ENCODE assay signal across 18 cellular contexts in genomic region chr5:149005077-149005892, GRCh38. TPM values are rescaled to one million over a fixed set of nuclear protein-coding genes. Genes with fewer than 3 reads are reported as not detected.
DNase-seq lines count a peak whose midpoint lies in the region; ATAC-seq and TF ChIP-seq lines count a peak whose summit lies in the region.
"Had no signal": no experiment of that assay in that cellular context is flagged by ENCODE, and none has a peak within 500 bp of the region (broad histone marks: within the 10 kb centered on the region; RNA-seq: fewer than 3 reads in every experiment).

No MANE protein-coding gene starts in this region.

- no peak overlapping the region for H3K14ac ChIP-seq in neuronal stem cell (ENCODE audit: low read length)

- TF ChIP-seq CTCF in PC-3 (conservative IDR thresholded peaks at IDR 0.05; ENCODE audit: low read depth, low read length): no peak
- no peak for TF ChIP-seq CTCF in esophagus muscularis mucosa (IDR thresholded peaks at IDR 0.05)

- ATAC-seq in PC-3: no peak
- ATAC-seq in GM21786 (IDR thresholded peaks at IDR 0.05; ENCODE audit: unreplicated experiment): no peak
- no peak for ATAC-seq in GM18517 (IDR thresholded peaks at IDR 0.05; ENCODE audit: unreplicated experiment)
- ATAC-seq: activated T-cell treated with anti-CD3 and anti-CD28 coated beads, Interleukin-2, amount 50 U/mL, for 4 hours; left lobe of liver had no signal

- peak overlapping the region; percentile 17 for H2BK120ac ChIP-seq in neuronal stem cell (ENCODE audit: low read depth, low read length)

- H2AFZ ChIP-seq in PC-3 (ENCODE audit: low read length) (no peak overlapping the region), neuronal stem cell (ENCODE audit: low read length) (no peak overlapping the region)

- peaks cover 9% of the 10 kb centered on the region; the same call in 1 of the 2 replicates for H3K36me3 ChIP-seq in PC-3 (ENCODE audit: low read depth, low read length)
- no peaks in the 10 kb centered on the region for H3K36me3 ChIP-seq in esophagus muscularis mucosa
- no peaks in the 10 kb centered on the region for H3K36me3 ChIP-seq in neuronal stem cell (replicated peaks in 1 of 2; ENCODE audit: control insufficient read depth in 2 of 2, insufficient read depth in 2 of 2, low read length in 2 of 2)
- H3K36me3 ChIP-seq: Peyer's patch, right atrium auricular region had no signal

- H2BK12ac ChIP-seq in neuronal stem cell (ENCODE audit: low read length): no peak overlapping the region

- peak overlapping the region; percentile 16 for H2BK15ac ChIP-seq in neuronal stem cell (ENCODE audit: low read length)

- WGBS in esophagus muscularis mucosa: 46% methylated on average over 2 of the region's 2 CpGs
- no CpG with 5 or more reads among the region's 2 CpGs for WGBS in neuronal stem cell (ENCODE audit: extremely low coverage in 2 of 2, insufficient read length in 2 of 2, insufficient replicate concordance in 1 of 2), 2 donors

- H2AK5ac ChIP-seq in neuronal stem cell (ENCODE audit: low read depth, low read length): peak overlapping the region; percentile 18

- H3K27ac ChIP-seq in PC-3 (ENCODE audit: low read length) (peak overlapping the region; percentile 24), esophagus muscularis mucosa (replicated peaks in 1 of 4) (no peak overlapping the region), neuronal stem cell (replicated peaks; ENCODE audit: low read length) (no peak overlapping the region)
- H3K27ac ChIP-seq: Peyer's patch, right atrium auricular region had no signal

- no peaks in the 10 kb centered on the region for H3K9me2 ChIP-seq in PC-3 (replicated peaks; ENCODE audit: low read length)

- no peaks in the 10 kb centered on the region for H3K79me1 ChIP-seq in neuronal stem cell (ENCODE audit: low read depth, low read length)

- H3K4me1 ChIP-seq in PC-3 (ENCODE audit: insufficient read depth, low read length) (peaks cover 80% of the 10 kb centered on the region), esophagus muscularis mucosa (peaks cover 0 to 8% (median 3%) of the 10 kb centered on the region in 4 donors), neuronal stem cell (ENCODE audit: control insufficient read depth in 2 of 2, insufficient read depth in 1 of 2, low read depth in 1 of 2, low read length in 2 of 2) (peaks cover 6% of the 10 kb centered on the region in 2 donors)
- H3K4me1 ChIP-seq: Peyer's patch had no signal

- DNase-seq in Daoy (ENCODE audit: low read depth) (peak; percentile 43), PC-3 (peak; percentile 52), esophagus muscularis mucosa (ENCODE audit: extremely low spot score) (peak; percentile 75), neuronal stem cell (ENCODE audit: low spot score) (no peak), 8988T (no peak), germinal center (ENCODE audit: low spot score) (no peak)
- DNase-seq: activated CD4-positive, alpha-beta T cell treated with anti-CD3 and anti-CD28 coated beads, Interleukin-2, amount 10 ng/mL, durations not matched to agents 24 days and 14 days; activated T-cell treated with anti-CD3 and anti-CD28 coated beads, Interleukin-2, amount 50 U/mL, for 4 hours; aorta; CD4-positive, alpha-beta memory T cell; effector CD8-positive, alpha-beta T cell; NCI-H345; Peyer's patch; T-helper 2 cell had no signal

- H3K79me2 ChIP-seq in PC-3 (ENCODE audit: low read length): no peaks in the 10 kb centered on the region

- no peak overlapping the region for H2BK5ac ChIP-seq in neuronal stem cell (ENCODE audit: low read length)

- TF ChIP-seq POLR2A in esophagus muscularis mucosa (IDR thresholded peaks at IDR 0.05; ENCODE audit: low read depth): no peak

- H3K23ac ChIP-seq in neuronal stem cell (ENCODE audit: low read depth, low read length, poor library complexity): no peak overlapping the region

- H3K27me3 ChIP-seq in PC-3 (ENCODE audit: low read length): no peaks in the 10 kb centered on the region
- H3K27me3 ChIP-seq in esophagus muscularis mucosa: no peaks in the 10 kb centered on the region
- H3K27me3 ChIP-seq in neuronal stem cell (ENCODE audit: control insufficient read depth in 3 of 3, insufficient read depth in 3 of 3, low read depth in 1 of 3, low read length in 3 of 3): no peaks in the 10 kb centered on the region
- H3K27me3 ChIP-seq: Peyer's patch, right atrium auricular region had no signal

- no peak overlapping the region for H4K91ac ChIP-seq in neuronal stem cell (ENCODE audit: low read depth, low read length, poor library complexity)

- CTCF ChIA-PET in PC-3 (lab: Charles Lee): interaction anchor here (0.6 kb wide), 1 partner anchor 261 kb away, joined by 3 read pairs; no protein-coding TSS in a partner anchor

- H3F3A ChIP-seq in PC-3 (ENCODE audit: low read length, unreplicated experiment): peaks cover 15% of the 10 kb centered on the region

- intact Hi-C loops in PC-3 (cut with micrococcal nuclease): no loop called here
- intact Hi-C loops in esophagus muscularis mucosa (cut with DNase I): no loop called here

- no peak overlapping the region for H3K18ac ChIP-seq in neuronal stem cell (ENCODE audit: low read length)

- no peak overlapping the region for H3K4me2 ChIP-seq in PC-3 (ENCODE audit: low read length)
- H3K4me2 ChIP-seq in neuronal stem cell (ENCODE audit: insufficient read depth, low read length, poor library complexity, severe bottlenecking): no peak overlapping the region

- TF ChIP-seq EP300 in esophagus muscularis mucosa (IDR thresholded peaks at IDR 0.05): no peak

- H3K4me3 ChIP-seq in PC-3 (ENCODE audit: low read length): no peak overlapping the region
- no peak overlapping the region for H3K4me3 ChIP-seq in esophagus muscularis mucosa
- H3K4me3 ChIP-seq in neuronal stem cell (ENCODE audit: low read length in 2 of 2): no peak overlapping the region
- H3K4me3 ChIP-seq: Peyer's patch, right atrium auricular region had no signal

- H3K9me3 ChIP-seq in PC-3 (ENCODE audit: low read length): no peaks in the 10 kb centered on the region
- H3K9me3 ChIP-seq in esophagus muscularis mucosa: no peaks in the 10 kb centered on the region
- H3K9me3 ChIP-seq in neuronal stem cell (replicated peaks in 1 of 2; ENCODE audit: control insufficient read depth in 2 of 2, insufficient read depth in 1 of 2, low read depth in 1 of 2, low read length in 2 of 2): no peaks in the 10 kb centered on the region
- H3K9me3 ChIP-seq: Peyer's patch, right atrium auricular region had no signal

- no TSS peak for BruUV-seq in PC-3 (replicated peaks; lab: Mats Ljungman, UMichigan)

- H4K8ac ChIP-seq in neuronal stem cell (ENCODE audit: low read depth, low read length): no peak overlapping the region

- POLR2A ChIA-PET in PC-3 (lab: Charles Lee; ENCODE audit: unreplicated experiment): no interaction called here

- no peaks in the 10 kb centered on the region for H4K20me1 ChIP-seq in PC-3 (ENCODE audit: low read length)

- no peak overlapping the region for H3K4ac ChIP-seq in neuronal stem cell (ENCODE audit: low read length)

- no peak overlapping the region for H3K9ac ChIP-seq in PC-3 (ENCODE audit: low read length)
- no peak overlapping the region for H3K9ac ChIP-seq in neuronal stem cell (ENCODE audit: low read depth, low read length, poor library complexity)

RNA-seq across cellular contexts. Expression of gene SH3TC2, which starts 57.6 kb away (rescaled TPM):
- 0.30 and 0.91 TPM in 2 replicates for total RNA-seq in Daoy (2014; rRNA removed; shearing (Covaris generic))
- total RNA-seq in PC-3 (2014; rRNA removed): 32.0 and 40.0 TPM in 2 replicates
- total RNA-seq in esophagus muscularis mucosa: 1 to 10 TPM in 3 of 4 donors, under 1 TPM in 1; 0.84 to 2.4 (median 1.7) TPM
- polyA plus RNA-seq in neuronal stem cell (2013, experiment 1 of 2): 0.64 TPM
- 0.46 TPM for polyA plus RNA-seq in neuronal stem cell (2013, experiment 2 of 2)
- total RNA-seq: activated CD4-positive, alpha-beta T cell treated with anti-CD3 and anti-CD28 coated beads, Interleukin-2, amount 10 ng/mL, durations not matched to agents 24 days and 14 days; activated T-cell treated with anti-CD3 and anti-CD28 coated beads, Interleukin-2, amount 50 U/mL, for 4 hours; CD4-positive, alpha-beta memory T cell had no signal
- polyA plus RNA-seq: aorta; CD4-positive, alpha-beta memory T cell had no signal

Comparison
In these comparisons a context has a peak if more than half of its experiments do, and no peak if none do; other contexts are left out.
1. DNase-seq: peak in Daoy (single experiment), PC-3 (single experiment) and esophagus muscularis mucosa (single experiment); none in neuronal stem cell (single experiment), 8988T (single experiment) and germinal center (single experiment).